16 cellular contexts compared by ENCODE assay signal in the genomic region with DNA sequence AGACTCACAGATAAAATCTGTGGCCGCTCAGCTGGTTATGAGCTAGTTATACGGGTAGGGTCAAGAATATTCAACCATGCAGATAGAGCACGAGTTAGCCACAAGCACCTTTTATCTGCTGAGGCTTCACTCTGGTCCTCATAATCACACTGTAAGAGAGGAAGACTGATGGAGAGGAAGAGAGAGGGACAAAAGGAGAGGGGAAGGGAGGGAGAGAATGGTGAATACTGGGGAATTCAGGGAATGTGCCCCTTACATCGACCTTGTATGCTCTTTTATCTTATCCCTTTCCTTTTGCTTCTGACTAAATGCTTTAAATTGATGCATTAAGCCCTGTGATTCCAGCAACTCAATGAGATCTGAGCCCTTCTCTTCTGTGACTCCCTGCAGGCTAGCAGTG.
"Had no signal": no experiment of that assay in that cellular context is flagged by ENCODE, and none has a peak within 500 bp of the region (broad histone marks: within the 10 kb centered on the region; RNA-seq: fewer than 3 reads in every experiment).

No MANE protein-coding gene starts in this region.

- H3K4me3 ChIP-seq: right lobe of liver, tibial nerve had no signal

- H3K36me3 ChIP-seq: right lobe of liver, tibial nerve, WERI-Rb-1 had no signal

- H3K9me3 Mint-ChIP-seq: activated CD8-positive, alpha-beta T cell treated with anti-CD3 and anti-CD28 coated beads for 36 hours; activated naive CD4-positive, alpha-beta T cell treated with anti-CD3 and anti-CD28 coated beads, Interleukin-2, amount 50 U/mL, for 72 hours; activated T-cell treated with anti-CD3 and anti-CD28 coated beads, Interleukin-2, amount 50 U/mL, for 4 hours; central memory CD8-positive, alpha-beta T cell; dendritic cell treated with granulocyte-macrophage colony-stimulating factor and Interleukin-4, amounts not matched to agents 40 ng/mL and 50 ng/mL, for 4 days; naive thymus-derived CD4-positive, alpha-beta T cell had no signal

- H3K4me1 ChIP-seq: right lobe of liver, tibial nerve had no signal

- H3K4me1 Mint-ChIP-seq: central memory CD8-positive, alpha-beta T cell; immature natural killer cell; naive thymus-derived CD4-positive, alpha-beta T cell had no signal

- H3K27me3 ChIP-seq: right lobe of liver, tibial nerve had no signal

- H3K36me3 Mint-ChIP-seq: activated naive CD4-positive, alpha-beta T cell treated with anti-CD3 and anti-CD28 coated beads, Interleukin-2, amount 50 U/mL, for 72 hours; immature natural killer cell; naive thymus-derived CD4-positive, alpha-beta T cell had no signal

- H3K4me3 Mint-ChIP-seq: activated CD8-positive, alpha-beta T cell treated with anti-CD3 and anti-CD28 coated beads for 36 hours; activated T-cell treated with anti-CD3 and anti-CD28 coated beads, Interleukin-2, amount 50 U/mL, for 4 hours; central memory CD8-positive, alpha-beta T cell; dendritic cell treated with granulocyte-macrophage colony-stimulating factor and Interleukin-4, amounts not matched to agents 40 ng/mL and 50 ng/mL, for 4 days; immature natural killer cell; naive thymus-derived CD4-positive, alpha-beta T cell had no signal

- H3K27me3 Mint-ChIP-seq: central memory CD8-positive, alpha-beta T cell; dendritic cell treated with granulocyte-macrophage colony-stimulating factor and Interleukin-4, amounts not matched to agents 40 ng/mL and 50 ng/mL, for 4 days had no signal

- ATAC-seq: activated CD8-positive, alpha-beta T cell treated with anti-CD3 and anti-CD28 coated beads for 36 hours; activated naive CD4-positive, alpha-beta T cell treated with anti-CD3 and anti-CD28 coated beads, Interleukin-2, amount 50 U/mL, for 72 hours; activated T-cell treated with anti-CD3 and anti-CD28 coated beads, Interleukin-2, amount 50 U/mL, for 4 hours; naive thymus-derived CD4-positive, alpha-beta T cell; right lobe of liver had no signal

- DNase-seq: activated CD4-positive, alpha-beta T cell treated with anti-CD3 and anti-CD28 coated beads, Interleukin-2, amount 50 U/mL, for 1 hour; activated CD8-positive, alpha-beta T cell treated with anti-CD3 and anti-CD28 coated beads for 36 hours; activated naive CD4-positive, alpha-beta T cell; activated T-cell treated with anti-CD3 and anti-CD28 coated beads, Interleukin-2, amount 50 U/mL, for 4 hours; effector CD8-positive, alpha-beta T cell; immature natural killer cell; midbrain; naive thymus-derived CD4-positive, alpha-beta T cell; right lobe of liver; stimulated activated CD4-positive, alpha-beta T cell treated with anti-CD3 and anti-CD28 coated beads, Interleukin-2, amount 100 ng/mL, for 48 hours; stimulated activated naive CD4-positive, alpha-beta T cell treated with Interleukin-2 at 50 U/mL for 16 hours; WERI-Rb-1 had no signal

- H3K27ac Mint-ChIP-seq: activated CD8-positive, alpha-beta T cell treated with anti-CD3 and anti-CD28 coated beads for 36 hours; activated naive CD4-positive, alpha-beta T cell treated with anti-CD3 and anti-CD28 coated beads, Interleukin-2, amount 50 U/mL, for 72 hours; dendritic cell treated with granulocyte-macrophage colony-stimulating factor and Interleukin-4, amounts not matched to agents 40 ng/mL and 50 ng/mL, for 4 days; immature natural killer cell; naive thymus-derived CD4-positive, alpha-beta T cell had no signal

- H3K9me3 ChIP-seq: right lobe of liver, tibial nerve had no signal

- H3K27ac ChIP-seq: right lobe of liver, tibial nerve, WERI-Rb-1 had no signal
